ENCODE assay signal across 25 cellular contexts in the genomic region with DNA sequence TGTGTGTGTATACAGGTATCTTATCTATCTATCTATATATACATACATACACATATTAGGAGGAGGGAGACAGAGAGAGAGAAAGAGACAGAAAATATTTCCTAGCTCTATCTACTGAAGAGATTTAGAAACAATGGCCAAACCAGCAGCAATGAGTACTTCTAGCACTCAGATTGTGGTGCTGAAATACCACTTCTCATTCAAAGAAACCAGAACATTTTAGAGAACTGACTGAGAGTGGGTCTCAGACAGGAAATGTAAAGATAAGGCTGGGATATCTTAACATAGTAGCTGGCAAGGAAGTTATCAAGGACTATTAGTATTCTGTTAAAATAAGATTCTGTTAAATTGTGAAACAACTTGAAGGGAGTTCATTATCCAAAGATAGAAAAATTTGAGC.
"Had no signal": no experiment of that assay in that cellular context is flagged by ENCODE, and none has a peak within 500 bp of the region (broad histone marks: within the 10 kb centered on the region; RNA-seq: fewer than 3 reads in every experiment).

No MANE protein-coding gene starts in this region.

- ATAC-seq: SK-N-SH treated with all-trans-retinoic acid at 6 μM for 48 hours had no signal

- H3K4me3 ChIP-seq: breast epithelium, MG63, SJSA1 had no signal

- DNase-seq: activated CD4-positive, alpha-beta memory T cell treated with anti-CD3 and anti-CD28 coated beads for 36 hours; activated CD4-positive, alpha-beta T cell treated with anti-CD3 and anti-CD28 coated beads, Interleukin-2, amount 10 ng/mL, durations not matched to agents 7 days and 5 days; activated CD4-positive, CD25-positive, alpha-beta regulatory T cell; activated CD8-positive, alpha-beta memory T cell treated with anti-CD3 and anti-CD28 coated beads for 24 hours; activated gamma-delta T cell treated with Interleukin-2 at 50 U/mL for 16 hours; activated naive CD4-positive, alpha-beta T cell treated with anti-CD3 and anti-CD28 coated beads, Interleukin-2, amount 10 ng/mL, durations not matched to agents 7 days and 5 days; activated naive CD8-positive, alpha-beta T cell treated with anti-CD3 and anti-CD28 coated beads for 36 hours; activated T-cell treated with anti-CD3 and anti-CD28 coated beads, Interleukin-2, amount 50 U/mL, for 48 hours; aorta; central memory CD4-positive, alpha-beta T cell; KG1; MG63; MV-4-11; NCI-H1092 treated with DMSO at 0.1 percent for 48 hours; NCI-H1436; NCI-H1694 treated with DMSO at 0.1 percent for 48 hours; NCI-H2029 treated with DMSO at 0.1 percent for 48 hours; NCI-H510A treated with DMSO at 0.1 percent for 48 hours; NCI-H69; NK-92 treated with Interleukin-12 subunit alpha and Interleukin-12 subunit beta, amount 100 ng/mL, for 24 hours; SHP77 had no signal

- H3K27me3 ChIP-seq: breast epithelium, MG63, SJSA1 had no signal

- H3K36me3 ChIP-seq: breast epithelium, MG63 had no signal

- H3K4me1 ChIP-seq: breast epithelium, SJSA1 had no signal

- H3K27ac ChIP-seq: breast epithelium, SJSA1, VCaP had no signal

- H3K9me3 ChIP-seq: breast epithelium, MG63, SJSA1 had no signal
